Comparison of ENCODE assay signal across 8 cellular contexts in the genomic region with DNA sequence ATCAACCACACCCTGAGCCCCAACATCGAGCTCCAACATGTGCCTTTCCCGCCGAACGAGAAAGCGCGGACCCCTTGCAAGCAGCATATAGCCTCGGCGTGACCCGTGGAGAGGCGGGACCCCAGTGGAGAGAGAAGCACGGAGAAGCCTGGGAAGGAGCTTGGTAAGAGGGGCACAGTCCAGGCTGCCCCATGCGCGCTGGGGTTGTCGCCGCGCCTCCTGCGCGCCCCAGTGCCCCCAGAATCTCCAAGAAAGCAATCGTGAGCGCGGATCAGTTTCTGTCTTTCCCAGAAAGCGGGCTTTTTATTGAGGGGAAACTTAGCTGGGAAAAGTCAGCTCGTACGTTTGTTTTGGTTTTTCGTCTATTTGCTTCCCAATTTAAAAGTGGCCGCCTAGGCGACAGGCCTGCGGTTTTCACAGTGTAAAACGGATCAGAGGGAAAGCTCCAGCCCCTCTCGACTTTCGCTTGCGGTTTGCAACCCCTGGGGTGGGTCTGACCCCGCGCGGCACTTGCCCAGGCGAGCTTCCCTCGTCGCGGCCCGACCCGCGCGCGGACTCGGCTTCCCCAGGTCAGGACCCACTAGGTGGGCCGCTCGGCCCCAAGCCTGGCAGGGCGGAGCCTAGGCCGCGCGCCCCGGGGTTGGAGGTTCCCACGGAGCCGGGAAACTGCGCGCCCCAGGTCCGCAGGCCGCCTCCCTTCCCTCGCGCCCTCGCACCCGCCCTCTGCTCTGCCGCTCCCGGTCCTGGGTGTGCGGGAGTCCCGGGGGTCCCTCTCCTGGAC. TPM values are rescaled to one million over a fixed set of nuclear protein-coding genes. Genes with fewer than 3 reads are reported as not detected.
DNase-seq lines count a peak whose midpoint lies in the region; ATAC-seq and TF ChIP-seq lines count a peak whose summit lies in the region.

No MANE protein-coding gene starts in this region.

- peak overlapping the region; percentile 78 for H4K12ac ChIP-seq in trophoblast cell (ENCODE audit: low read depth, low read length)

- H3K27me3 ChIP-seq in cardiac muscle cell (no peaks in the 10 kb centered on the region), trophoblast cell (ENCODE audit: insufficient read depth, low read length) (no peaks in the 10 kb centered on the region)

- peak overlapping the region; percentile 66 for H3K18ac ChIP-seq in trophoblast cell (ENCODE audit: low read length)

- peak overlapping the region; percentile 51 for H3K4ac ChIP-seq in trophoblast cell (ENCODE audit: low read depth, low read length)

- no CpG with 5 or more reads among the region's 66 CpGs for WGBS in trophoblast cell (ENCODE audit: extremely low coverage, insufficient coverage, insufficient read length)

- H4K91ac ChIP-seq in trophoblast cell (ENCODE audit: low read depth, low read length) = peak overlapping the region; percentile 87

- H3K27me3 Mint-ChIP-seq in activated T-cell treated with anti-CD3 and anti-CD28 coated beads, Interleukin-2, amount 50 U/mL, for 72 hours (ENCODE audit: low read depth) = peaks cover 58% of the 10 kb centered on the region

- H3K23ac ChIP-seq in trophoblast cell (ENCODE audit: low read length) = no peak overlapping the region

- peak overlapping the region; percentile 67 for H3K4me2 ChIP-seq in trophoblast cell (ENCODE audit: low read length)

- H2BK5ac ChIP-seq in trophoblast cell (ENCODE audit: low read depth, low read length, poor library complexity) = peak overlapping the region; percentile 35

- no peak overlapping the region for H3K27ac Mint-ChIP-seq in activated T-cell treated with anti-CD3 and anti-CD28 coated beads, Interleukin-2, amount 50 U/mL, for 72 hours

- H3K14ac ChIP-seq in trophoblast cell (ENCODE audit: low read length) = peak overlapping the region; percentile 91

- peak overlapping the region; percentile 95 for H4K8ac ChIP-seq in trophoblast cell (ENCODE audit: low read depth, low read length)

- peak overlapping the region; percentile 86 for H2BK120ac ChIP-seq in trophoblast cell (ENCODE audit: insufficient read depth, low read length, poor library complexity)

- H2AFZ ChIP-seq in trophoblast cell (ENCODE audit: insufficient read depth, low read length, poor library complexity) = peak overlapping the region; percentile 24

- peak overlapping the region; percentile 88 to 97 for H3K4me3 Mint-ChIP-seq in activated T-cell treated with anti-CD3 and anti-CD28 coated beads, Interleukin-2, amount 50 U/mL, for 72 hours

- H3K79me2 ChIP-seq in trophoblast cell (ENCODE audit: control insufficient read depth, insufficient read depth, low read length, poor library complexity) = peaks cover 25% of the 10 kb centered on the region

- no peaks in the 10 kb centered on the region for H3K9me3 Mint-ChIP-seq in activated T-cell treated with anti-CD3 and anti-CD28 coated beads, Interleukin-2, amount 50 U/mL, for 72 hours

- peak overlapping the region; percentile 82 for H3K9ac ChIP-seq in trophoblast cell (ENCODE audit: low read length)

- no peaks in the 10 kb centered on the region for H3K36me3 ChIP-seq in cardiac muscle cell
- no peaks in the 10 kb centered on the region for H3K36me3 ChIP-seq in trophoblast cell (ENCODE audit: control insufficient read depth in 1 of 2, insufficient read depth in 2 of 2, low read length in 2 of 2)

- H3K4me3 ChIP-seq in cardiac muscle cell = peak overlapping the region; percentile 59
- H3K4me3 ChIP-seq in trophoblast cell (ENCODE audit: low read depth, low read length) = peak overlapping the region; percentile 72

- H3K27ac ChIP-seq in cardiac muscle cell (peak overlapping the region; percentile 94), trophoblast cell (ENCODE audit: low read depth, low read length) (peak overlapping the region; percentile 100)

- peaks cover 25% of the 10 kb centered on the region for H3K4me1 Mint-ChIP-seq in activated T-cell treated with anti-CD3 and anti-CD28 coated beads, Interleukin-2, amount 50 U/mL, for 72 hours (ENCODE audit: low read depth)

- peak overlapping the region; percentile 4 for H2AK5ac ChIP-seq in trophoblast cell (ENCODE audit: low read length)

- peaks cover 35% of the 10 kb centered on the region for H3K79me1 ChIP-seq in trophoblast cell (ENCODE audit: low read length)

- no peaks in the 10 kb centered on the region for H3K9me3 ChIP-seq in cardiac muscle cell (ENCODE audit: low read depth)
- H3K9me3 ChIP-seq in trophoblast cell (ENCODE audit: insufficient read depth, low read depth, low read length) = no peaks in the 10 kb centered on the region

- H3K4me1 ChIP-seq in cardiac muscle cell (ENCODE audit: low read depth) = peaks cover 23% of the 10 kb centered on the region
- peaks cover 7% of the 10 kb centered on the region in 2 experiments for H3K4me1 ChIP-seq in trophoblast cell (ENCODE audit: control insufficient read depth in 1 of 2, insufficient read depth in 2 of 2, low read length in 2 of 2)

- peaks cover 1 to 3% of the 10 kb centered on the region in 2 donors for H3K36me3 Mint-ChIP-seq in activated T-cell treated with anti-CD3 and anti-CD28 coated beads, Interleukin-2, amount 50 U/mL, for 72 hours (ENCODE audit: insufficient read depth in 2 of 2)

- DNase-seq in AG08396 (ENCODE audit: low spot score) (peak; percentile 54), cardiac muscle cell (ENCODE audit: low read depth in 1 of 2, low spot score in 1 of 2) (peak; percentile 65 to 66), trophoblast cell (peak in 1 of 2 donors; percentile 36), NCI-H2196 (lab: John Stamatoyannopoulos, UW; ENCODE audit: unreplicated experiment) (no peak), kidney glomerular epithelial cell (lab: John Stamatoyannopoulos, UW) (no peak)
- peak; percentile 32 to 50 for DNase-seq in activated T-cell treated with anti-CD3 and anti-CD28 coated beads, Interleukin-2, amount 50 U/mL, for 72 hours

- peak; percentile 34 for ATAC-seq in GM21360 (IDR thresholded peaks at IDR 0.05; ENCODE audit: unreplicated experiment)
- peak in 1 of 2 donors; percentile 18 for ATAC-seq in activated T-cell treated with anti-CD3 and anti-CD28 coated beads, Interleukin-2, amount 50 U/mL, for 72 hours (replicated peaks in 1 of 2)
- no peak for ATAC-seq in HG03460 (IDR thresholded peaks at IDR 0.05; ENCODE audit: unreplicated experiment)

- peak overlapping the region; percentile 38 for H2BK12ac ChIP-seq in trophoblast cell (ENCODE audit: low read length)

- TF ChIP-seq CTCF in cardiac muscle cell (IDR thresholded peaks at IDR 0.05; ENCODE audit: low read depth, low read length) = no peak

RNA-seq across cellular contexts. Expression of a gene that starts 31.1 kb away (rescaled TPM):
- under 1 TPM; 0.23 to 0.41 TPM for total RNA-seq in activated T-cell treated with anti-CD3 and anti-CD28 coated beads, Interleukin-2, amount 50 U/mL, for 72 hours
- 42.4 and 62.4 TPM in 2 replicates for total RNA-seq in cardiac muscle cell
- polyA plus RNA-seq in cardiac muscle cell = 4.3 and 7.9 TPM in 2 replicates
- 27.4 and 28.4 TPM in 2 replicates for polyA plus RNA-seq in trophoblast cell (2013)

RNA-seq across cellular contexts. Expression of a gene that starts 39.6 kb away (rescaled TPM):
- 10 to 100 TPM; 45.4 to 46.0 TPM for total RNA-seq in activated T-cell treated with anti-CD3 and anti-CD28 coated beads, Interleukin-2, amount 50 U/mL, for 72 hours
- total RNA-seq in cardiac muscle cell = 26.0 and 40.6 TPM in 2 replicates
- 38.4 and 39.5 TPM in 2 replicates for polyA plus RNA-seq in cardiac muscle cell
- 53.9 and 56.9 TPM in 2 replicates for polyA plus RNA-seq in trophoblast cell (2013)

Comparison
In these comparisons a context has a peak if more than half of its experiments do, and no peak if none do; other contexts are left out.
1. DNase-seq: peak in AG08396 (single experiment), activated T-cell treated with anti-CD3 and anti-CD28 coated beads, Interleukin-2, amount 50 U/mL, for 72 hours (2 of 2) and cardiac muscle cell (2 of 2); none in NCI-H2196 (single experiment) and kidney glomerular epithelial cell (single experiment).
2. RNA of a gene that starts 31.1 kb away (total RNA-seq): 42.4 to 62.4 TPM in cardiac muscle cell; 0.23 to 0.41 TPM in activated T-cell treated with anti-CD3 and anti-CD28 coated beads, Interleukin-2, amount 50 U/mL, for 72 hours; every median in the first group is over 10 times any median in the second.